Comparison of ENCODE assay signal across 8 cellular contexts in the genomic region with DNA sequence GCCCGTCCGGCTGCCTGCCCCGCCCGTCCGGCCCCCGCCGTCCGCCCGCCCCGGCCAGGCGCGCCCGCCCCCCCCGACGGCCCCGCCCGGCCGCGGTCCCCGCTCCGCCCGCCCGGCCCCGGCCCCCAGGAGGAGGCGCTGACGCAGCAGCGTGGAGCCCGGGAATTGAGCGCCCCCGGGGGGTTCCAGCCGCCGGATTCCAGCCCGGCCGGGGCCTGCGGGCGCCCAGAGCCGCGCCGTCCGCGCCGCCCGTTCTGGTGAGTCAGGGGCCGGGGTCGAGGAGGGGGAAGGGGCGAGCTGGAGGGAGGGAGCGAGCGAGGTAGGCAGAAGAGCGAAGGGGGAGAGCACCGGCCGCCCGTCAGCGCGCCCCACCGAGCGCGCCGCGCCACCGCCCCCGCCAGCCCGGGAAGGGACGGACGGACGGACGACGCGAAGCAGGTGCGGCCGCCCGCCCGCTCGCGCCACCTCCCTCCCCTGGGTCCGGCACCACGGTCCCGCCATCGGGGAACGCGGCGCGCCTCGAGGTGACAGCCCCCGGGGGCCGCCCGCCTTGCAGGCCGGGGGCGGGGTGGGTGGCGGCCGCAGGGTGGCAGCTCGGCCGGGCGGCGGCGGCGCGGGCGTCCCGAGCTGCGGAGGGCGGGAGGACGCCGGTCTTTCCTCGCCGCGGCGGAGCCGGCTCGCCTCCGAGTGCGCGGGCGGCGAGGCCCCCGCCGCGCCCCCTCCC. TPM values are rescaled to one million over a fixed set of nuclear protein-coding genes. Genes with fewer than 3 reads are reported as not detected.
DNase-seq lines count a peak whose midpoint lies in the region; ATAC-seq and TF ChIP-seq lines count a peak whose summit lies in the region.

No MANE protein-coding gene starts in this region.

- DNase-seq in astrocyte of the spinal cord (ENCODE audit: low read depth, low spot score) (no peak), transverse colon (no peak), NCI-H1105 (lab: John Stamatoyannopoulos, UW) (no peak), putamen (ENCODE audit: low spot score) (no peak)

- no peaks in the 10 kb centered on the region for H3K36me3 ChIP-seq in DOHH2 (ENCODE audit: control insufficient read depth, low read length)
- H3K36me3 ChIP-seq in HUES6 (ENCODE audit: control insufficient read depth, insufficient read depth, low read length), result no peaks in the 10 kb centered on the region
- no peaks in the 10 kb centered on the region for H3K36me3 ChIP-seq in liver (ENCODE audit: control insufficient read depth in 4 of 4, insufficient read depth in 3 of 4, low read depth in 1 of 4, low read length in 3 of 4)
- H3K36me3 ChIP-seq in transverse colon, result no peaks in the 10 kb centered on the region

- H3K27me3 ChIP-seq in DOHH2 (ENCODE audit: control insufficient read depth, low read length), result peaks cover 47% of the 10 kb centered on the region
- H3K27me3 ChIP-seq in HUES6 (ENCODE audit: control insufficient read depth, insufficient read depth, low read length), result peaks cover 15% of the 10 kb centered on the region; the same call in 1 of the 2 replicates
- H3K27me3 ChIP-seq in liver (ENCODE audit: control insufficient read depth in 4 of 4, insufficient read depth in 4 of 4, low read length in 3 of 4), result peaks cover 0 to 6% (median 0%) of the 10 kb centered on the region in 4 donors
- H3K27me3 ChIP-seq in transverse colon, result peaks cover 17% of the 10 kb centered on the region

- H4K20me1 ChIP-seq in DOHH2 (ENCODE audit: control insufficient read depth, insufficient read depth, low read depth, low read length), result peaks cover 9% of the 10 kb centered on the region

- in situ Hi-C loops in astrocyte of the spinal cord (cut with HindIII; ENCODE audit: low sequenced_read_pairs), result no loop called here
- in situ Hi-C loops in transverse colon (cut with MboI; ENCODE audit: low pct_ligation_motif_present in 1 of 4, low pct_unique_long_range_greater_than_20kb in 1 of 4, low sequenced_read_pairs in 3 of 4), result no loop called here

- TF ChIP-seq RAD21 in liver (IDR thresholded peaks at IDR 0.05), result no peak

- TF ChIP-seq CTCF in DOHH2 (IDR thresholded peaks at IDR 0.05; ENCODE audit: low read depth, low read length, poor library complexity, severe bottlenecking) (no peak), astrocyte of the spinal cord (IDR thresholded peaks at IDR 0.05; ENCODE audit: low read depth, low read length) (peak; percentile 13), liver (IDR thresholded peaks at IDR 0.05; ENCODE audit: low read depth, low read length, missing input control) (no peak), transverse colon (IDR thresholded peaks at IDR 0.05) (peak in 1 of 5 experiments; percentile 2)

- ATAC-seq in GM21390 (IDR thresholded peaks at IDR 0.05; ENCODE audit: unreplicated experiment), result peak; percentile 16

- peaks cover 30% of the 10 kb centered on the region for H3K4me1 ChIP-seq in DOHH2 (ENCODE audit: control insufficient read depth, low read length)
- H3K4me1 ChIP-seq in HUES6 (ENCODE audit: control insufficient read depth, insufficient read depth, low read length), result peaks cover 60% of the 10 kb centered on the region
- H3K4me1 ChIP-seq in liver (ENCODE audit: control insufficient read depth in 4 of 4, insufficient read depth in 4 of 4, low read length in 3 of 4), result peaks cover 8 to 28% (median 21%) of the 10 kb centered on the region in 4 donors
- H3K4me1 ChIP-seq in transverse colon, result peaks cover 31 to 66% (median 44%) of the 10 kb centered on the region in 4 donors

- H3K9ac ChIP-seq in HUES6 (ENCODE audit: low read length) (peak overlapping the region; percentile 56), liver (ENCODE audit: low read depth in 1 of 2, low read length in 2 of 2) (no peak overlapping the region)

- H3K9me3 ChIP-seq in DOHH2 (ENCODE audit: control insufficient read depth, insufficient read depth, low read length), result no peaks in the 10 kb centered on the region
- H3K9me3 ChIP-seq in HUES6 (ENCODE audit: control insufficient read depth, insufficient read depth, low read depth, low read length), result no peaks in the 10 kb centered on the region
- no peaks in the 10 kb centered on the region for H3K9me3 ChIP-seq in liver (ENCODE audit: control insufficient read depth in 4 of 4, low read length in 3 of 4)
- no peaks in the 10 kb centered on the region for H3K9me3 ChIP-seq in transverse colon

- no peak overlapping the region for H3K27ac ChIP-seq in DOHH2 (ENCODE audit: low read depth, low read length)
- no peak overlapping the region for H3K27ac ChIP-seq in HUES6 (ENCODE audit: low read depth, low read length)
- H3K27ac ChIP-seq in liver (ENCODE audit: low read depth in 1 of 2, low read length in 2 of 2), result peak overlapping the region; percentile 25 to 46
- H3K27ac ChIP-seq in transverse colon, result peak overlapping the region; percentile 84 to 91 (median 90)

- WGBS in liver, result under 1% methylated on average over 117 of the region's 117 CpGs
- WGBS in transverse colon (ENCODE audit: low coverage in 1 of 2), 2 donors, result 0% methylated on average over 7 of the region's 117 CpGs; no CpG with 5 or more reads in 1 of the 2 donors

- peak overlapping the region; percentile 87 for H3K4me2 ChIP-seq in DOHH2 (ENCODE audit: low read length)

- H3F3A ChIP-seq in DOHH2 (ENCODE audit: control insufficient read depth, insufficient read depth), result no peaks in the 10 kb centered on the region

- TF ChIP-seq POLR2A in transverse colon (IDR thresholded peaks at IDR 0.05), result no peak

- intact Hi-C loops in transverse colon (cut with DNase I; ENCODE audit: low total_unique reads), result no loop called here

- H3K79me2 ChIP-seq in DOHH2 (ENCODE audit: control insufficient read depth, low read length), result peaks cover 49% of the 10 kb centered on the region

- H3K4me3 ChIP-seq in DOHH2 (ENCODE audit: low read length) (peak overlapping the region; percentile 80), HUES6 (ENCODE audit: low read depth, low read length) (peak overlapping the region; percentile 72), astrocyte of the spinal cord (ENCODE audit: low read depth, low read length) (peak overlapping the region; percentile 67), liver (ENCODE audit: low read depth in 1 of 3, low read length in 3 of 3) (peak overlapping the region; percentile 26 to 91 (median 48)), transverse colon (peak overlapping the region; percentile 95 to 98 (median 95))

- no peak for TF ChIP-seq EP300 in transverse colon (IDR thresholded peaks at IDR 0.05; ENCODE audit: low read depth)

- no peaks in the 10 kb centered on the region for H3K9me2 ChIP-seq in DOHH2 (replicated peaks; ENCODE audit: control insufficient read depth, low read length)

TF ChIP-seq in liver, 16 proteins besides CTCF, POLR2A, EP300 and RAD21 (continues in another document):
- TF ChIP-seq NR2F2 (IDR thresholded peaks at IDR 0.05) (no peak), EGR1 (IDR thresholded peaks at IDR 0.05; ENCODE audit: low read depth in 2 of 2) (no peak), TAF1 (conservative IDR thresholded peaks at IDR 0.05) (no peak), YY1 (IDR thresholded peaks at IDR 0.05) (no peak), GABPA (IDR thresholded peaks at IDR 0.05 in 1 of 2, conservative IDR thresholded peaks at IDR 0.05 in 1 of 2) (no peak), FOXA2 (IDR thresholded peaks at IDR 0.05) (no peak), HNF4A (conservative IDR thresholded peaks at IDR 0.05) (no peak)
- TF ChIP-seq, protein P1, sequence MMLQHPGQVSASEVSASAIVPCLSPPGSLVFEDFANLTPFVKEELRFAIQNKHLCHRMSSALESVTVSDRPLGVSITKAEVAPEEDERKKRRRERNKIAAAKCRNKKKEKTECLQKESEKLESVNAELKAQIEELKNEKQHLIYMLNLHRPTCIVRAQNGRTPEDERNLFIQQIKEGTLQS (IDR thresholded peaks at IDR 0.05), result no peak
- TF ChIP-seq, protein P2, sequence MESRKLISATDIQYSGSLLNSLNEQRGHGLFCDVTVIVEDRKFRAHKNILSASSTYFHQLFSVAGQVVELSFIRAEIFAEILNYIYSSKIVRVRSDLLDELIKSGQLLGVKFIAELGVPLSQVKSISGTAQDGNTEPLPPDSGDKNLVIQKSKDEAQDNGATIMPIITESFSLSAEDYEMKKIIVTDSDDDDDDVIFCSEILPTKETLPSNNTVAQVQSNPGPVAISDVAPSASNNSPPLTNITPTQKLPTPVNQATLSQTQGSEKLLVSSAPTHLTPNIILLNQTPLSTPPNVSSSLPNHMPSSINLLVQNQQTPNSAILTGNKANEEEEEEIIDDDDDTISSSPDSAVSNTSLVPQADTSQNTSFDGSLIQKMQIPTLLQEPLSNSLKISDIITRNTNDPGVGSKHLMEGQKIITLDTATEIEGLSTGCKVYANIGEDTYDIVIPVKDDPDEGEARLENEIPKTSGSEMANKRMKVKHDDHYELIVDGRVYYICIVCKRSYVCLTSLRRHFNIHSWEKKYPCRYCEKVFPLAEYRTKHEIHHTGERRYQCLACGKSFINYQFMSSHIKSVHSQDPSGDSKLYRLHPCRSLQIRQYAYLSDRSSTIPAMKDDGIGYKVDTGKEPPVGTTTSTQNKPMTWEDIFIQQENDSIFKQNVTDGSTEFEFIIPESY (IDR thresholded peaks at IDR 0.05), result no peak

RNA-seq across cellular contexts. Expression of a gene that starts 0.4 kb away (rescaled TPM):
- total RNA-seq in liver (1 to 10 TPM; 6.3 to 7.0 TPM), transverse colon (10 to 100 TPM in 3 of 4 donors, 1 to 10 TPM in 1; 9.0 to 35.5 (median 26.4) TPM)
- polyA plus RNA-seq in liver, result 1 to 10 TPM; 1.8 to 8.7 TPM

RNA-seq across cellular contexts. Expression of a gene that starts 29.6 kb away (rescaled TPM):
- total RNA-seq in liver, result 1 to 10 TPM; 2.9 to 3.3 TPM
- polyA plus RNA-seq in liver, result 1 to 10 TPM; 2.3 to 5.3 TPM
- 1 to 10 TPM in 3 of 4 donors, not detected in 1; 2.9 to 8.8 (median 4.1) TPM for total RNA-seq in transverse colon

RNA-seq across cellular contexts. Expression of a gene that starts 35.6 kb away (rescaled TPM):
- 10 to 100 TPM; 40.3 to 95.7 TPM for total RNA-seq in liver
- polyA plus RNA-seq in liver, result 100 to 1,000 TPM in 1 of 2 donors, 10 to 100 TPM in 1; 93.0 to 156 TPM
- 100 to 1,000 TPM in 1 of 4 donors, 10 to 100 TPM in 3; 51.4 to 122 (median 58.7) TPM for total RNA-seq in transverse colon

RNA-seq across cellular contexts. Expression of a gene that starts 58.7 kb away (rescaled TPM):
- total RNA-seq in liver (10 to 100 TPM in 1 of 2 donors, 1 to 10 TPM in 1; 9.0 to 28.1 TPM), transverse colon (10 to 100 TPM in 1 of 4 donors, 1 to 10 TPM in 3; 7.5 to 80.4 (median 8.3) TPM)
- polyA plus RNA-seq in liver, result 1 to 10 TPM; 3.4 to 8.8 TPM

Comparison
In these comparisons a context has a peak if more than half of its experiments do, and no peak if none do; other contexts are left out.
1. H3K27ac ChIP-seq: peak in liver (2 of 2) and transverse colon (4 of 4); none in DOHH2 (single experiment) and HUES6 (single experiment).
2. Peak in every context shown above with its lines, with median percentiles within 50 percentile points of each other: H3K4me3 ChIP-seq.